ENCODE assay signal across 8 cellular contexts in genomic region chr3:71585891-71586809, GRCh38. TPM values are rescaled to one million over a fixed set of nuclear protein-coding genes. Genes with fewer than 3 reads are reported as not detected.
DNase-seq lines count a peak whose midpoint lies in the region; ATAC-seq and TF ChIP-seq lines count a peak whose summit lies in the region.

No MANE protein-coding gene starts in this region.

- peak; percentile 57 for TF ChIP-seq CTCF in astrocyte of the spinal cord (IDR thresholded peaks at IDR 0.05; ENCODE audit: low read depth, low read length)
- TF ChIP-seq CTCF in right lobe of liver (IDR thresholded peaks at IDR 0.05) = peak; percentile 61 to 78 (median 72)

- H3K9me3 Mint-ChIP-seq in activated naive CD4-positive, alpha-beta T cell treated with anti-CD3 and anti-CD28 coated beads for 36 hours = peaks cover 2% of the 10 kb centered on the region
- no peaks in the 10 kb centered on the region for H3K9me3 Mint-ChIP-seq in activated naive CD4-positive, alpha-beta T cell treated with anti-CD3 and anti-CD28 coated beads, Interleukin-2, amount 50 U/mL, for 72 hours

- no peaks in the 10 kb centered on the region for H3K27me3 ChIP-seq in right lobe of liver

- H3K4me1 Mint-ChIP-seq in activated naive CD4-positive, alpha-beta T cell treated with anti-CD3 and anti-CD28 coated beads for 36 hours (ENCODE audit: low read depth) = peaks cover 28% of the 10 kb centered on the region

- peak; percentile 49 for DNase-seq in activated naive CD4-positive, alpha-beta T cell treated with anti-CD3 and anti-CD28 coated beads for 36 hours
- DNase-seq in activated naive CD4-positive, alpha-beta T cell treated with anti-CD3 and anti-CD28 coated beads, Interleukin-2, amount 50 U/mL, for 72 hours (ENCODE audit: low spot score in 2 of 2) = no peak
- DNase-seq in MV-4-11 (lab: John Stamatoyannopoulos, UW) (peak; percentile 35), astrocyte of the spinal cord (ENCODE audit: low read depth, low spot score) (peak; percentile 74), right lobe of liver (no peak), 8988T (no peak), NCI-H2081 treated with DMSO at 0.1 percent for 48 hours (lab: John Stamatoyannopoulos, UW) (no peak)

- peak overlapping the region in 2 of 3 donors; percentile 96 for H3K27ac ChIP-seq in right lobe of liver

- intact Hi-C loops in activated naive CD4-positive, alpha-beta T cell treated with anti-CD3 and anti-CD28 coated beads for 36 hours (cut with micrococcal nuclease) = loop anchor here (1.0 to 5.0 kb wide), 13 partner anchors 57 to 1054 kb away; no protein-coding TSS in a partner anchor
- intact Hi-C loops in right lobe of liver (cut with DNase I) = no loop called here

- 20% methylated on average over 7 of the region's 7 CpGs for WGBS in right lobe of liver (ENCODE audit: insufficient coverage, low coverage, low lambda C conversion rate, missing lambda C conversion rate)

- H3K4me3 Mint-ChIP-seq in activated naive CD4-positive, alpha-beta T cell treated with anti-CD3 and anti-CD28 coated beads for 36 hours = no peak overlapping the region

- CTCF ChIA-PET in activated naive CD4-positive, alpha-beta T cell treated with anti-CD3 and anti-CD28 coated beads for 36 hours (lab: Charles Lee) = interaction anchor here (0.6 to 2.7 kb wide), 29 partner anchors 11 to 1154 kb away, joined by 3 to 11 read pairs (median 3); no protein-coding TSS in a partner anchor

- H3K27me3 Mint-ChIP-seq in activated naive CD4-positive, alpha-beta T cell treated with anti-CD3 and anti-CD28 coated beads for 36 hours (ENCODE audit: low read depth) = no peaks in the 10 kb centered on the region

- no peak overlapping the region for H3K4me3 ChIP-seq in astrocyte of the spinal cord (ENCODE audit: low read depth, low read length)
- H3K4me3 ChIP-seq in right lobe of liver = no peak overlapping the region

- no peak overlapping the region for H3K27ac Mint-ChIP-seq in activated naive CD4-positive, alpha-beta T cell treated with anti-CD3 and anti-CD28 coated beads for 36 hours
- peak overlapping the region in 1 of 2 donors; percentile 100 for H3K27ac Mint-ChIP-seq in activated naive CD4-positive, alpha-beta T cell treated with anti-CD3 and anti-CD28 coated beads, Interleukin-2, amount 50 U/mL, for 72 hours

- in situ Hi-C loops in astrocyte of the spinal cord (cut with HindIII; ENCODE audit: low sequenced_read_pairs) = no loop called here

- no peaks in the 10 kb centered on the region for H3K9me3 ChIP-seq in right lobe of liver

- no peaks in the 10 kb centered on the region for H3K36me3 ChIP-seq in right lobe of liver

- no peak for ATAC-seq in activated naive CD4-positive, alpha-beta T cell treated with anti-CD3 and anti-CD28 coated beads, Interleukin-2, amount 50 U/mL, for 72 hours
- ATAC-seq in right lobe of liver (no peak), HG03521 (IDR thresholded peaks at IDR 0.05; ENCODE audit: unreplicated experiment) (no peak)

- no peak for TF ChIP-seq POLR2A in right lobe of liver (IDR thresholded peaks at IDR 0.05)

- H3K36me3 Mint-ChIP-seq in activated naive CD4-positive, alpha-beta T cell treated with anti-CD3 and anti-CD28 coated beads for 36 hours (ENCODE audit: low read depth) = peaks cover 7% of the 10 kb centered on the region
- peaks cover 9 to 25% of the 10 kb centered on the region in 2 donors for H3K36me3 Mint-ChIP-seq in activated naive CD4-positive, alpha-beta T cell treated with anti-CD3 and anti-CD28 coated beads, Interleukin-2, amount 50 U/mL, for 72 hours

- peaks cover 0 to 11% (median 0%) of the 10 kb centered on the region in 4 donors for H3K4me1 ChIP-seq in right lobe of liver

RNA-seq across cellular contexts. Expression of gene FOXP1, which starts 2.6 kb away (rescaled TPM):
- 10 to 100 TPM; 95.2 to 97.4 TPM for total RNA-seq in activated naive CD4-positive, alpha-beta T cell treated with anti-CD3 and anti-CD28 coated beads for 36 hours
- total RNA-seq in activated naive CD4-positive, alpha-beta T cell treated with anti-CD3 and anti-CD28 coated beads, Interleukin-2, amount 50 U/mL, for 72 hours = 100 to 1,000 TPM; 119 to 199 TPM
- total RNA-seq in right lobe of liver = 10 to 100 TPM; 26.7 to 47.7 (median 35.2) TPM

Comparison
In these comparisons a context has a peak if more than half of its experiments do, and no peak if none do; other contexts are left out.
1. DNase-seq: peak in activated naive CD4-positive, alpha-beta T cell treated with anti-CD3 and anti-CD28 coated beads for 36 hours (single experiment), MV-4-11 (single experiment) and astrocyte of the spinal cord (single experiment); none in activated naive CD4-positive, alpha-beta T cell treated with anti-CD3 and anti-CD28 coated beads, Interleukin-2, amount 50 U/mL, for 72 hours (0 of 2), right lobe of liver (0 of 3), 8988T (single experiment) and NCI-H2081 treated with DMSO at 0.1 percent for 48 hours (single experiment).